In genomic region chr4:119462733-119463132, GRCh38 we compare ENCODE assay signal across 7 cellular contexts.
DNase-seq lines count a peak whose midpoint lies in the region; ATAC-seq and TF ChIP-seq lines count a peak whose summit lies in the region.
"Not testable (repeated sequence)": the region's sequence is repeated elsewhere in the genome, so short reads cannot be mapped to it uniquely, and the experiment has no call there.

No MANE protein-coding gene starts in this region.

- in situ Hi-C loops in brain microvascular endothelial cell (cut with HindIII; ENCODE audit: low pct_ligation_motif_present, low sequenced_read_pairs): not testable (repeated sequence)

- not testable (repeated sequence) for BruUV-seq in OCI-LY7 (replicated peaks; lab: Mats Ljungman, UMichigan)

- not testable (repeated sequence) for H3K4me1 ChIP-seq in DND-41 (ENCODE audit: insufficient read depth, low read length); OCI-LY7 (ENCODE audit: insufficient read depth, low read length, poor library complexity, severe bottlenecking)

- H3K4me2 ChIP-seq in DND-41 (ENCODE audit: insufficient read depth, low read length); OCI-LY7 (ENCODE audit: low read length); neural cell (ENCODE audit: low read length): not testable (repeated sequence)

- not testable (repeated sequence) for ATAC-seq in DND-41 (ENCODE audit: insufficient read depth, low read depth)
- ATAC-seq in HG03342 (IDR thresholded peaks at IDR 0.05; ENCODE audit: unreplicated experiment): peak; percentile 55

- H3K9ac ChIP-seq in DND-41 (ENCODE audit: low read depth, low read length); neural cell (ENCODE audit: low read length): not testable (repeated sequence)

- H3F3A ChIP-seq in neural cell (ENCODE audit: insufficient read depth, low read length, poor library complexity, severe bottlenecking): not testable (repeated sequence)

- POLR2A ChIA-PET in OCI-LY7 (lab: Charles Lee): not testable (repeated sequence)

- H3K9me2 ChIP-seq in OCI-LY7 (ENCODE audit: insufficient read depth, low read length); neural cell (ENCODE audit: insufficient read depth, low read length): not testable (repeated sequence)

- not testable (repeated sequence) for H3K79me2 ChIP-seq in DND-41 (ENCODE audit: insufficient read depth, low read length); OCI-LY7 (ENCODE audit: insufficient read depth, low read depth, low read length); neural cell (replicated peaks; ENCODE audit: insufficient read depth, low read length)

- H3K36me3 ChIP-seq in DND-41 (ENCODE audit: insufficient read depth, low read length) (peaks cover 20% of the 10 kb centered on the region; the same call in 1 of the 2 replicates), OCI-LY7 (ENCODE audit: insufficient read depth, low read length) (peaks cover 34% of the 10 kb centered on the region)
- not testable (repeated sequence) for H3K36me3 ChIP-seq in brain microvascular endothelial cell (replicated peaks); neural cell (ENCODE audit: insufficient read depth, low read length)

- intact Hi-C loops in OCI-LY7 (cut with micrococcal nuclease; ENCODE audit: unreplicated experiment): not testable (repeated sequence)

- not testable (repeated sequence) for TF ChIP-seq EP300 in neural cell (conservative IDR thresholded peaks at IDR 0.05; ENCODE audit: poor library complexity, severe bottlenecking)

- not testable (repeated sequence) for H3K4me3 ChIP-seq in DND-41 (ENCODE audit: low read depth in 1 of 2, low read length in 2 of 2); OCI-LY7 (ENCODE audit: low read depth, low read length, poor library complexity, severe bottlenecking); brain microvascular endothelial cell (ENCODE audit: low read depth, low read length); fibroblast of pulmonary artery (replicated peaks; ENCODE audit: low read depth, low read length); neural cell (ENCODE audit: low read length)

- H4K20me1 ChIP-seq in DND-41 (ENCODE audit: insufficient read depth, low read length); OCI-LY7 (ENCODE audit: insufficient read depth, low read length); neural cell (ENCODE audit: insufficient read depth): not testable (repeated sequence)

- not testable (repeated sequence) for H3K27me3 ChIP-seq in DND-41 (ENCODE audit: insufficient read depth, low read length, poor library complexity); brain microvascular endothelial cell (replicated peaks); neural cell (ENCODE audit: insufficient read depth, low read depth, low read length)

- not testable (repeated sequence) for H2AFZ ChIP-seq in DND-41 (ENCODE audit: low read depth, low read length); OCI-LY7 (ENCODE audit: low read length); neural cell (ENCODE audit: low read depth, low read length)

- not testable (repeated sequence) for H3K27ac ChIP-seq in DND-41 (ENCODE audit: low read length); OCI-LY7 (ENCODE audit: low read depth, low read length, poor library complexity, severe bottlenecking); brain microvascular endothelial cell; neural cell (ENCODE audit: low read length)

- TF ChIP-seq CTCF in DND-41 (IDR thresholded peaks at IDR 0.05; ENCODE audit: borderline replicate concordance, extremely low read depth, low read length, poor library complexity, severe bottlenecking) (peak; percentile 31), OCI-LY7 (conservative IDR thresholded peaks at IDR 0.05; ENCODE audit: low read length) (peak; percentile 56), brain microvascular endothelial cell (IDR thresholded peaks at IDR 0.05; ENCODE audit: low read depth, low read length, missing control alignments) (peak; percentile 17), fibroblast of pulmonary artery (IDR thresholded peaks at IDR 0.05; ENCODE audit: low read length, missing control alignments) (peak; percentile 10), neural cell (IDR thresholded peaks at IDR 0.05; ENCODE audit: poor library complexity, severe bottlenecking) (peak; percentile 33)

- H3K9me3 ChIP-seq in DND-41 (ENCODE audit: insufficient read depth, low read length, severe bottlenecking); OCI-LY7 (ENCODE audit: low read length); neural cell (ENCODE audit: low read length): not testable (repeated sequence)

- DNase-seq in DND-41 (peak; percentile 15), OCI-LY7 (ENCODE audit: low spot score) (peak; percentile 29), brain microvascular endothelial cell (peak; percentile 31), fibroblast of pulmonary artery (ENCODE audit: low read depth) (peak; percentile 15)
- DNase-seq in activated CD4-positive, alpha-beta T cell treated with anti-CD3 and anti-CD28 coated beads for 48 hours: peak; percentile 29

- CTCF ChIA-PET in OCI-LY7 (lab: Charles Lee; ENCODE audit: unreplicated experiment): not testable (repeated sequence)

- TF ChIP-seq RAD21 in neural cell (conservative IDR thresholded peaks at IDR 0.05): not testable (repeated sequence)
